ENCODE assay signal across 21 cellular contexts in the genomic region with DNA sequence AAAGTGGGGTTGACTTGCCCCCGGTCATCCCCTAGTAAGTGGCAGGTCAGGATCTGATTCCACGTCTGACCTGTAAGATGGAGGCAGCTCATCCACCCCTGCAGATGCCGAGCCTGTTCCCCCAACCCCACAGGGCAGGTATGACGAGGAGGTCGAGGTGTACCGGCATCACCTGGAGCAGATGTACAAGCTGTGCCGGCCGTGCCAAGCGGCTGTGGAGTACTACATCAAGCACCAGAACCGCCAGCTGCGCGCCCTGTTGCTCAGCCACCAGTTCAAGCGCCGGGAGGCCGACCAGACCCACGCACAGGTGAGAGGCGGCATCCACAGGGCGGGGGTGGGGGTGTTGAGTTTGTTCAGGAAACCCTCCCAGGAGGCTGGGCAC. TPM values are rescaled to one million over a fixed set of nuclear protein-coding genes. Genes with fewer than 3 reads are reported as not detected.
DNase-seq lines count a peak whose midpoint lies in the region; ATAC-seq, FAIRE-seq and TF ChIP-seq lines count a peak whose summit lies in the region.
"Had no signal": no experiment of that assay in that cellular context is flagged by ENCODE, and none has a peak within 500 bp of the region (broad histone marks: within the 10 kb centered on the region; RNA-seq: fewer than 3 reads in every experiment).

No MANE protein-coding gene starts in this region.

- ATAC-seq in HepG2 (no peak), right lobe of liver (no peak)
- no peak for ATAC-seq in effector memory CD8-positive, alpha-beta T cell (replicated peaks)
- ATAC-seq: GM23338, HCT116 had no signal

- H3K4me3 Mint-ChIP-seq in chondrocyte (ENCODE audit: unreplicated experiment), result no peak overlapping the region
- H3K4me3 Mint-ChIP-seq in effector memory CD8-positive, alpha-beta T cell, result no peak overlapping the region
- H3K4me3 Mint-ChIP-seq: CD4-positive, CD25-positive, alpha-beta regulatory T cell; CD8-positive, alpha-beta memory T cell; GM23338; HFFc6 had no signal

- TF ChIP-seq EP300 in HepG2 (IDR thresholded peaks at IDR 0.05; ENCODE audit: low read depth in 2 of 2, low read length in 2 of 2) (no peak), HepG2 (CRISPR knock-in tag; IDR thresholded peaks at IDR 0.05; ENCODE audit: borderline replicate concordance) (no peak)

- in situ Hi-C loops in HepG2 (cut with HindIII; ENCODE audit: extremely low pct_ligation_motif_present, low pct_unique_long_range_greater_than_20kb) (no loop called here), ACHN (cut with HindIII; ENCODE audit: low pct_ligation_motif_present, low pct_unique_long_range_greater_than_20kb, low sequenced_read_pairs) (no loop called here)

- POLR2A ChIA-PET in HepG2 (lab: Yijun Ruan, JAX), result no interaction called here

- H4K20me1 ChIP-seq in HepG2 (ENCODE audit: insufficient read depth, low read length), result peaks cover 9% of the 10 kb centered on the region; the same call in 1 of the 2 replicates

- 89% methylated on average over 17 of the region's 18 CpGs for WGBS in HepG2 (ENCODE audit: low lambda C conversion rate)
- WGBS in right lobe of liver (ENCODE audit: insufficient coverage, low coverage, low lambda C conversion rate, missing lambda C conversion rate), result 87% methylated on average over 3 of the region's 18 CpGs

- DNase-seq in HepG2 (ENCODE audit: low spot score), result no peak
- no peak for DNase-seq in right lobe of liver
- peak; percentile 31 for DNase-seq in H7
- DNase-seq in chondrocyte (ENCODE audit: low spot score), result peak; percentile 92
- DNase-seq in ACHN, result no peak
- no peak for DNase-seq in effector memory CD8-positive, alpha-beta T cell
- DNase-seq in NCI-H1417 treated with DMSO at 0.1 percent for 48 hours (lab: John Stamatoyannopoulos, UW), result no peak
- DNase-seq: BE2C; C1 segment of cervical spinal cord; CD4-positive, CD25-positive, alpha-beta regulatory T cell; COR-L47; HFFc6; KBM-7 had no signal

- peaks cover 12% of the 10 kb centered on the region for H3K4me1 ChIP-seq in HepG2 (ENCODE audit: insufficient read depth, low read length)
- peaks cover 0 to 7% (median 0%) of the 10 kb centered on the region in 4 donors for H3K4me1 ChIP-seq in right lobe of liver

- CTCF ChIA-PET in HepG2 (lab: Yijun Ruan, JAX; ENCODE audit: low intra/inter-chr PET ratio, low total read pairs), result no interaction called here

- no peaks in the 10 kb centered on the region for H3K9me3 Mint-ChIP-seq in chondrocyte (ENCODE audit: low read depth)
- H3K9me3 Mint-ChIP-seq in effector memory CD8-positive, alpha-beta T cell, result no peaks in the 10 kb centered on the region
- H3K9me3 Mint-ChIP-seq: CD4-positive, CD25-positive, alpha-beta regulatory T cell; CD8-positive, alpha-beta memory T cell; GM23338; HFFc6 had no signal

- no peak overlapping the region for H3K27ac ChIP-seq in HepG2 (ENCODE audit: extremely low read length, insufficient read depth, low read length)
- no peak overlapping the region for H3K27ac ChIP-seq in right lobe of liver

- H3K27me3 ChIP-seq in HepG2 (ENCODE audit: control insufficient read depth in 1 of 2, insufficient read depth in 2 of 2, low read length in 2 of 2) (no peaks in the 10 kb centered on the region), right lobe of liver (no peaks in the 10 kb centered on the region), H7 (ENCODE audit: control insufficient read depth, insufficient read depth, low read length) (no peaks in the 10 kb centered on the region)
- H3K27me3 ChIP-seq: BE2C had no signal

- H3K9me3 ChIP-seq in HepG2 (ENCODE audit: low read length) (no peaks in the 10 kb centered on the region), right lobe of liver (no peaks in the 10 kb centered on the region)
- H3K9me3 ChIP-seq: BE2C had no signal

- no peak overlapping the region for H2AFZ ChIP-seq in HepG2 (ENCODE audit: low read length)
- H2AFZ ChIP-seq: GM23338 had no signal

- intact Hi-C loops in HepG2 (cut with micrococcal nuclease; ENCODE audit: unreplicated experiment), result no loop called here
- intact Hi-C loops in right lobe of liver (cut with DNase I), result no loop called here

- no peak for TF ChIP-seq RAD21 in HepG2 (CRISPR knock-in tag; IDR thresholded peaks at IDR 0.05)

- no peak for TF ChIP-seq CTCF in HepG2 (CRISPR knock-in tag; IDR thresholded peaks at IDR 0.05)
- no peak for TF ChIP-seq CTCF in right lobe of liver (IDR thresholded peaks at IDR 0.05)
- TF ChIP-seq CTCF in chondrocyte (IDR thresholded peaks at IDR 0.05), result no peak

- no peaks in the 10 kb centered on the region for H3K27me3 Mint-ChIP-seq in chondrocyte (ENCODE audit: low read depth)
- H3K27me3 Mint-ChIP-seq in effector memory CD8-positive, alpha-beta T cell, result no peaks in the 10 kb centered on the region
- H3K27me3 Mint-ChIP-seq: CD4-positive, CD25-positive, alpha-beta regulatory T cell; CD8-positive, alpha-beta memory T cell had no signal

- TF ChIP-seq POLR2A in HepG2 (IDR thresholded peaks at IDR 0.05; ENCODE audit: insufficient read depth in 1 of 2, low read depth in 2 of 2, low read length in 2 of 2), result no peak
- TF ChIP-seq POLR2A in right lobe of liver (IDR thresholded peaks at IDR 0.05), result no peak

- peaks cover 4% of the 10 kb centered on the region for H3K4me1 Mint-ChIP-seq in chondrocyte (ENCODE audit: low read depth)
- peaks cover 2 to 4% of the 10 kb centered on the region in 2 donors for H3K4me1 Mint-ChIP-seq in effector memory CD8-positive, alpha-beta T cell (ENCODE audit: low read depth in 2 of 2)

- H3K36me3 ChIP-seq in HepG2 (replicated peaks in 1 of 2; ENCODE audit: control insufficient read depth in 1 of 2, insufficient read depth in 2 of 2, low read length in 2 of 2) (peaks cover 26 to 52% of the 10 kb centered on the region in 2 experiments; a peak in 4 of 5 replicates), right lobe of liver (peaks cover 0 to 12% (median 3%) of the 10 kb centered on the region in 4 donors), H7 (replicated peaks; ENCODE audit: control insufficient read depth, insufficient read depth, low read length) (peaks cover 13% of the 10 kb centered on the region)

- H3K36me3 Mint-ChIP-seq in chondrocyte (ENCODE audit: low read depth), result peaks cover 4% of the 10 kb centered on the region
- peaks cover 14% of the 10 kb centered on the region for H3K36me3 Mint-ChIP-seq in effector memory CD8-positive, alpha-beta T cell (ENCODE audit: insufficient read depth)

- H3K79me2 ChIP-seq in HepG2 (ENCODE audit: insufficient read depth, low read length), result peaks cover 18% of the 10 kb centered on the region

- no peak overlapping the region for H3K27ac Mint-ChIP-seq in chondrocyte (ENCODE audit: unreplicated experiment)
- H3K27ac Mint-ChIP-seq in effector memory CD8-positive, alpha-beta T cell, result no peak overlapping the region
- H3K27ac Mint-ChIP-seq: CD4-positive, CD25-positive, alpha-beta regulatory T cell; CD8-positive, alpha-beta memory T cell; GM23338; HFFc6 had no signal

- no peak for FAIRE-seq in HepG2 (lab: Jason Lieb, UNC)
- FAIRE-seq: D721Med, G401.6, GM12892, GM18507, H54 had no signal

- BruUV-seq in HepG2 (replicated peaks; lab: Mats Ljungman, UMichigan), result no TSS peak

- H3K4me2 ChIP-seq in HepG2 (ENCODE audit: low read depth, low read length), result no peak overlapping the region
- H3K4me2 ChIP-seq: GM23338 had no signal

- H3K4me3 ChIP-seq in HepG2 (replicated peaks in 1 of 3; ENCODE audit: insufficient read depth in 1 of 3, low read depth in 2 of 3, low read length in 3 of 3) (no peak overlapping the region), right lobe of liver (no peak overlapping the region), H7 (ENCODE audit: insufficient read depth, low read depth, low read length) (no peak overlapping the region)
- H3K4me3 ChIP-seq: GM23338 had no signal

- H3K9ac ChIP-seq in HepG2 (ENCODE audit: insufficient read depth, low read depth, low read length), result no peak overlapping the region

RNA-seq across cellular contexts. Expression of gene TMEM201, which starts 9.6 kb away (rescaled TPM):
- total RNA-seq in HepG2 (2016; rRNA removed; fragmentation: Illumina TruSeq; extraction: Trizol) (5.7 and 8.2 TPM in 2 replicates), right lobe of liver (1 to 10 TPM; 1.6 to 5.8 (median 3.0) TPM), chondrocyte (10.4 to 13.4 TPM (median 10.6 TPM) in 3 replicates)
- total RNA-seq in HepG2 (2016; cell fraction: cytosol; rRNA removed; fragmentation: Illumina TruSeq; extraction: Trizol; ENCODE audit: low read depth), result 2.8 TPM in 2 replicates
- 3.7 and 9.3 TPM in 2 replicates for total RNA-seq in HepG2 (2016; cell fraction: insoluble cytoplasmic fraction; rRNA removed; fragmentation: Illumina TruSeq; extraction: Trizol)
- 8.8 and 9.5 TPM in 2 replicates for total RNA-seq in HepG2 (2016; cell fraction: membrane; rRNA removed; fragmentation: Illumina TruSeq; extraction: Trizol)
- 13.9 and 14.4 TPM in 2 replicates for total RNA-seq in HepG2 (2016; cell fraction: nucleus; rRNA removed; fragmentation: Illumina TruSeq; extraction: Trizol)
- 1.5 and 2.1 TPM in 2 replicates for polyA plus RNA-seq in HepG2 (2011; rRNA removed)
- 1.2 and 1.7 TPM in 2 replicates for polyA plus RNA-seq in HepG2 (2011; cell fraction: cytosol; rRNA removed)
- polyA plus RNA-seq in HepG2 (2011; cell fraction: nucleus; rRNA removed), result 11.5 and 13.6 TPM in 2 replicates
- polyA plus RNA-seq in HepG2 (2012), result 4.9 and 7.2 TPM in 2 replicates
- 2.6 and 2.7 TPM in 2 replicates for polyA plus RNA-seq in HepG2 (2016; cell fraction: cytosol; fragmentation: Illumina TruSeq; extraction: Trizol; ENCODE audit: low read depth)
- polyA plus RNA-seq in HepG2 (2016; cell fraction: insoluble cytoplasmic fraction; fragmentation: Illumina TruSeq; extraction: Trizol; ENCODE audit: low read depth), result 5.4 and 7.8 TPM in 2 replicates
- 6.4 and 6.7 TPM in 2 replicates for polyA plus RNA-seq in HepG2 (2016; cell fraction: membrane; fragmentation: Illumina TruSeq; extraction: Trizol; ENCODE audit: low read depth)
- 24.0 and 25.7 TPM in 2 replicates for polyA plus RNA-seq in HepG2 (2016; cell fraction: nucleus; fragmentation: Illumina TruSeq; extraction: Trizol; ENCODE audit: insufficient read depth, low read depth)
- polyA minus RNA-seq in HepG2 (2011; rRNA and poly(A)+ RNA removed; ENCODE audit: low replicate concordance), result 8.5 and 12.3 TPM in 2 replicates
- polyA minus RNA-seq in HepG2 (2011; cell fraction: cytosol; rRNA and poly(A)+ RNA removed), result 5.4 and 5.5 TPM in 2 replicates
- polyA minus RNA-seq in HepG2 (2011; cell fraction: nucleus; rRNA and poly(A)+ RNA removed), result 9.0 and 9.2 TPM in 2 replicates
- total RNA-seq in H7 (2014; rRNA removed; shearing (Covaris generic)), result 12.9 and 14.9 TPM in 2 replicates

RNA-seq across cellular contexts. Expression of gene PIK3CD, which starts 53.2 kb away (rescaled TPM):
- 6.6 and 7.1 TPM in 2 replicates for total RNA-seq in HepG2 (2016; rRNA removed; fragmentation: Illumina TruSeq; extraction: Trizol)
- total RNA-seq in HepG2 (2016; cell fraction: cytosol; rRNA removed; fragmentation: Illumina TruSeq; extraction: Trizol; ENCODE audit: low read depth), result 1.2 and 1.5 TPM in 2 replicates
- 5.2 and 7.8 TPM in 2 replicates for total RNA-seq in HepG2 (2016; cell fraction: insoluble cytoplasmic fraction; rRNA removed; fragmentation: Illumina TruSeq; extraction: Trizol)
- 3.5 and 3.7 TPM in 2 replicates for total RNA-seq in HepG2 (2016; cell fraction: membrane; rRNA removed; fragmentation: Illumina TruSeq; extraction: Trizol)
- 6.8 and 7.8 TPM in 2 replicates for total RNA-seq in HepG2 (2016; cell fraction: nucleus; rRNA removed; fragmentation: Illumina TruSeq; extraction: Trizol)
- polyA plus RNA-seq in HepG2 (2011; rRNA removed), result 10.0 and 12.5 TPM in 2 replicates
- polyA plus RNA-seq in HepG2 (2011; cell fraction: cytosol; rRNA removed), result 6.6 and 8.0 TPM in 2 replicates
- 43.0 and 43.6 TPM in 2 replicates for polyA plus RNA-seq in HepG2 (2011; cell fraction: nucleus; rRNA removed)
- polyA plus RNA-seq in HepG2 (2012), result 9.7 and 11.2 TPM in 2 replicates
- polyA plus RNA-seq in HepG2 (2016; cell fraction: cytosol; fragmentation: Illumina TruSeq; extraction: Trizol; ENCODE audit: low read depth), result 0.95 and 1.2 TPM in 2 replicates
- polyA plus RNA-seq in HepG2 (2016; cell fraction: insoluble cytoplasmic fraction; fragmentation: Illumina TruSeq; extraction: Trizol; ENCODE audit: low read depth), result 5.2 and 6.0 TPM in 2 replicates
- 2.1 and 2.5 TPM in 2 replicates for polyA plus RNA-seq in HepG2 (2016; cell fraction: membrane; fragmentation: Illumina TruSeq; extraction: Trizol; ENCODE audit: low read depth)
- polyA plus RNA-seq in HepG2 (2016; cell fraction: nucleus; fragmentation: Illumina TruSeq; extraction: Trizol; ENCODE audit: insufficient read depth, low read depth), result 18.6 and 20.4 TPM in 2 replicates
- 1.2 and 22.6 TPM in 2 replicates for polyA minus RNA-seq in HepG2 (2011; rRNA and poly(A)+ RNA removed; ENCODE audit: low replicate concordance)
- polyA minus RNA-seq in HepG2 (2011; cell fraction: cytosol; rRNA and poly(A)+ RNA removed), result 8.6 and 9.7 TPM in 2 replicates
- polyA minus RNA-seq in HepG2 (2011; cell fraction: nucleus; rRNA and poly(A)+ RNA removed), result 11.7 and 12.7 TPM in 2 replicates
- 1 to 10 TPM; 1.4 to 5.8 (median 2.6) TPM for total RNA-seq in right lobe of liver
- total RNA-seq in H7 (2014; rRNA removed; shearing (Covaris generic)), result 6.9 and 18.1 TPM in 2 replicates
- total RNA-seq in chondrocyte, result 2.9 to 4.5 TPM (median 4.3 TPM) in 3 replicates

RNA-seq across cellular contexts. Expression of gene SLC25A33, which starts 59.0 kb away (rescaled TPM):
- total RNA-seq in HepG2 (2016; rRNA removed; fragmentation: Illumina TruSeq; extraction: Trizol), result 48.6 and 50.3 TPM in 2 replicates
- total RNA-seq in HepG2 (2016; cell fraction: cytosol; rRNA removed; fragmentation: Illumina TruSeq; extraction: Trizol; ENCODE audit: low read depth), result 154 and 160 TPM in 2 replicates
- total RNA-seq in HepG2 (2016; cell fraction: insoluble cytoplasmic fraction; rRNA removed; fragmentation: Illumina TruSeq; extraction: Trizol), result 44.1 and 53.1 TPM in 2 replicates
- total RNA-seq in HepG2 (2016; cell fraction: membrane; rRNA removed; fragmentation: Illumina TruSeq; extraction: Trizol), result 183 TPM in 2 replicates
- 22.6 and 24.9 TPM in 2 replicates for total RNA-seq in HepG2 (2016; cell fraction: nucleus; rRNA removed; fragmentation: Illumina TruSeq; extraction: Trizol)
- polyA plus RNA-seq in HepG2 (2011; rRNA removed), result 15.2 and 15.4 TPM in 2 replicates
- polyA plus RNA-seq in HepG2 (2011; cell fraction: cytosol; rRNA removed), result 15.2 and 20.3 TPM in 2 replicates
- polyA plus RNA-seq in HepG2 (2011; cell fraction: nucleus; rRNA removed), result 5.8 and 8.1 TPM in 2 replicates
- polyA plus RNA-seq in HepG2 (2012), result 20.1 and 21.0 TPM in 2 replicates
- 153 and 173 TPM in 2 replicates for polyA plus RNA-seq in HepG2 (2016; cell fraction: cytosol; fragmentation: Illumina TruSeq; extraction: Trizol; ENCODE audit: low read depth)
- polyA plus RNA-seq in HepG2 (2016; cell fraction: insoluble cytoplasmic fraction; fragmentation: Illumina TruSeq; extraction: Trizol; ENCODE audit: low read depth), result 42.4 and 45.4 TPM in 2 replicates
- 145 and 151 TPM in 2 replicates for polyA plus RNA-seq in HepG2 (2016; cell fraction: membrane; fragmentation: Illumina TruSeq; extraction: Trizol; ENCODE audit: low read depth)
- polyA plus RNA-seq in HepG2 (2016; cell fraction: nucleus; fragmentation: Illumina TruSeq; extraction: Trizol; ENCODE audit: insufficient read depth, low read depth), result 34.7 and 35.9 TPM in 2 replicates
- 5.3 and 8.8 TPM in 2 replicates for polyA minus RNA-seq in HepG2 (2011; rRNA and poly(A)+ RNA removed; ENCODE audit: low replicate concordance)
- 11.6 and 12.6 TPM in 2 replicates for polyA minus RNA-seq in HepG2 (2011; cell fraction: cytosol; rRNA and poly(A)+ RNA removed)
- 10.7 and 13.2 TPM in 2 replicates for polyA minus RNA-seq in HepG2 (2011; cell fraction: nucleus; rRNA and poly(A)+ RNA removed)
- total RNA-seq in right lobe of liver, result 10 to 100 TPM in 3 of 6 experiments, 1 to 10 TPM in 3; 3.5 to 26.5 (median 8.2) TPM
- total RNA-seq in H7 (2014; rRNA removed; shearing (Covaris generic)), result 17.4 and 23.2 TPM in 2 replicates
- total RNA-seq in chondrocyte, result 5.9 to 6.8 TPM (median 6.6 TPM) in 3 replicates

Comparison
In these comparisons a context has a peak if more than half of its experiments do, and no peak if none do; other contexts are left out.
1. DNase-seq: peak in H7 (single experiment) and chondrocyte (single experiment); none in HepG2 (single experiment), right lobe of liver (0 of 3), ACHN (single experiment), effector memory CD8-positive, alpha-beta T cell (0 of 3) and NCI-H1417 treated with DMSO at 0.1 percent for 48 hours (single experiment).